11 cellular contexts compared by ENCODE assay signal in the genomic region with DNA sequence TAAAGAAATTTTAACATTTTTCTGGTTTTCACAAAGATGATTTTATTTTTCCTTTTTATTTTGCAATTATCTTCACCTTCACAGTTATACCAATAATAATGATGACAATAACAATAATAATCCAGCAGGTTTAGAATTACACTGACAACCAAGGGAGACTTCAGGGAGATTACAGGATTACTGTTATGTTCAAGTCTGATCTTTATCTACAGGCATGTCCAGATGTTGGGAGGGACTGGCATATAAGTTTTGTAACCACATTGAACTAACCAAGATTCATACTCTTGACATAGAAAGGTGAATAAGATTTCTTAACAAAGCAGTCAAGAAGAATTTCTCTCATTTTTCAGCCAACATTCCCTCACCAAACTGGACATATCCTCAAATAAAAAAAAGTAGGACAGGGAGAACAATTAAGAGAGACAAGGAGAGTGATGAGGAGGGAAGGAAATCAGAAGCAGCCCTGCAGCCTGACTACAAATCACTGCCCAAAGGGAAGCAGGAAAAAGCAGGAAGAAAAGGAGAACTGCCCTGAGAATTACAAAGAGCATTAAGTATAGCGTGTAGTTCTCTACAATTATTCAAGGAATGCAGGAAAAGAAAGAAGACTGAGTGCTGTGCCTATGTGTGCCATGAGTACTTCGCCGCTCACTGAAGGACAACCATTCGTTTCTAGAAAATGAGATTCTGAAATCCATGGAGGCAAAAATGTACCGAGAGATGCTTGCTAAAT.
DNase-seq lines count a peak whose midpoint lies in the region; ATAC-seq and TF ChIP-seq lines count a peak whose summit lies in the region.
"Had no signal": no experiment of that assay in that cellular context is flagged by ENCODE, and none has a peak within 500 bp of the region (broad histone marks: within the 10 kb centered on the region; RNA-seq: fewer than 3 reads in every experiment).

No MANE protein-coding gene starts in this region.

- intact Hi-C loops in uterus (cut with DNase I; ENCODE audit: low total_unique reads), result no loop called here

- H3K27me3 Mint-ChIP-seq in brain, result no peaks in the 10 kb centered on the region
- no peaks in the 10 kb centered on the region for H3K27me3 Mint-ChIP-seq in progenitor cell of endocrine pancreas
- no peaks in the 10 kb centered on the region for H3K27me3 Mint-ChIP-seq in stimulated activated naive B cell treated with anti-CD40 and anti-IgM and Interleukin-4, amounts not matched to agents 10 μg/mL and 1 μg/mL and 100 μg/mL, for 72 hours

- H3K9me3 ChIP-seq in HUES6 (ENCODE audit: control insufficient read depth, insufficient read depth, low read depth, low read length) (no peaks in the 10 kb centered on the region), iPS-20b (ENCODE audit: insufficient read depth, low read depth, low read length) (no peaks in the 10 kb centered on the region), uterus (no peaks in the 10 kb centered on the region)
- H3K9me3 ChIP-seq: neutrophil, suprapubic skin had no signal

- TF ChIP-seq CTCF in brain (conservative IDR thresholded peaks at IDR 0.05) (no peak), progenitor cell of endocrine pancreas (IDR thresholded peaks at IDR 0.05; ENCODE audit: unreplicated experiment) (no peak), uterus (IDR thresholded peaks at IDR 0.05) (no peak)

- ATAC-seq in stimulated activated naive B cell treated with anti-CD40 and anti-IgM and Interleukin-4, amounts not matched to agents 10 μg/mL and 1 μg/mL and 100 μg/mL, for 72 hours (replicated peaks), result no peak

- H3K27ac Mint-ChIP-seq in brain (peak overlapping the region in 3 of 5 experiments; percentile 29 to 67 (median 39)), progenitor cell of endocrine pancreas (peak overlapping the region; percentile 19)
- no peak overlapping the region for H3K27ac Mint-ChIP-seq in stimulated activated naive B cell treated with anti-CD40 and anti-IgM and Interleukin-4, amounts not matched to agents 10 μg/mL and 1 μg/mL and 100 μg/mL, for 72 hours

- no peak for DNase-seq in progenitor cell of endocrine pancreas (ENCODE audit: low spot score, unreplicated experiment)
- DNase-seq in uterus, result no peak
- no peak for DNase-seq in stimulated activated naive B cell treated with anti-CD40 and anti-IgM and Interleukin-4, amounts not matched to agents 10 μg/mL and 1 μg/mL and 100 μg/mL, for 72 hours
- DNase-seq in stimulated activated CD4-positive, alpha-beta T cell treated with anti-CD3 and anti-CD28 coated beads, Interleukin-1b, Interleukin-23, amount 100 ng/mL, for 48 hours, result no peak
- DNase-seq: kidney had no signal

- H3K36me3 Mint-ChIP-seq in brain (peaks cover 20% of the 10 kb centered on the region), progenitor cell of endocrine pancreas (ENCODE audit: insufficient read depth) (peaks cover 6% of the 10 kb centered on the region)
- H3K36me3 Mint-ChIP-seq in stimulated activated naive B cell treated with anti-CD40 and anti-IgM and Interleukin-4, amounts not matched to agents 10 μg/mL and 1 μg/mL and 100 μg/mL, for 72 hours, result peaks cover 23 to 44% of the 10 kb centered on the region in 2 donors

- no peak for TF ChIP-seq POLR2A in uterus (IDR thresholded peaks at IDR 0.05)

- peaks cover 15% of the 10 kb centered on the region for H3K4me1 Mint-ChIP-seq in brain
- H3K4me1 Mint-ChIP-seq in progenitor cell of endocrine pancreas (ENCODE audit: low read depth), result no peaks in the 10 kb centered on the region
- no peaks in the 10 kb centered on the region for H3K4me1 Mint-ChIP-seq in stimulated activated naive B cell treated with anti-CD40 and anti-IgM and Interleukin-4, amounts not matched to agents 10 μg/mL and 1 μg/mL and 100 μg/mL, for 72 hours

- H3K27ac ChIP-seq in HUES6 (ENCODE audit: low read depth, low read length), result peak overlapping the region; percentile 41; the same call in 1 of the 2 replicates
- H3K27ac ChIP-seq in iPS-20b (ENCODE audit: low read length), result peak overlapping the region; percentile 32
- no peak overlapping the region for H3K27ac ChIP-seq in uterus
- H3K27ac ChIP-seq: KMS-11, neutrophil, suprapubic skin had no signal

- no peak overlapping the region for H3K4me3 ChIP-seq in HUES6 (ENCODE audit: low read depth, low read length)
- H3K4me3 ChIP-seq in iPS-20b (ENCODE audit: low read length), result no peak overlapping the region
- H3K4me3 ChIP-seq in uterus, result no peak overlapping the region
- H3K4me3 ChIP-seq: suprapubic skin had no signal

- H3K36me3 ChIP-seq in HUES6 (ENCODE audit: control insufficient read depth, insufficient read depth, low read length) (peaks cover 38% of the 10 kb centered on the region), iPS-20b (ENCODE audit: insufficient read depth, low read depth, low read length) (peaks cover 72% of the 10 kb centered on the region), uterus (no peaks in the 10 kb centered on the region)
- H3K36me3 ChIP-seq: neutrophil had no signal

- peak overlapping the region; percentile 31 for H3K9ac ChIP-seq in HUES6 (ENCODE audit: low read length)
- peak overlapping the region; percentile 52 for H3K9ac ChIP-seq in iPS-20b (ENCODE audit: low read depth, low read length)
- H3K9ac ChIP-seq: KMS-11 had no signal

- H3K4me1 ChIP-seq in HUES6 (ENCODE audit: control insufficient read depth, insufficient read depth, low read length), result peaks cover 23% of the 10 kb centered on the region
- peaks cover 18% of the 10 kb centered on the region for H3K4me1 ChIP-seq in iPS-20b (ENCODE audit: insufficient read depth, low read length)
- no peaks in the 10 kb centered on the region for H3K4me1 ChIP-seq in uterus
- H3K4me1 ChIP-seq: suprapubic skin had no signal

- no peaks in the 10 kb centered on the region for H3K27me3 ChIP-seq in HUES6 (ENCODE audit: control insufficient read depth, insufficient read depth, low read length)
- H3K27me3 ChIP-seq in iPS-20b (ENCODE audit: insufficient read depth, low read length), result no peaks in the 10 kb centered on the region
- H3K27me3 ChIP-seq in uterus, result no peaks in the 10 kb centered on the region
- H3K27me3 ChIP-seq: neutrophil, suprapubic skin had no signal

- H3K9me3 Mint-ChIP-seq in brain, result no peaks in the 10 kb centered on the region
- H3K9me3 Mint-ChIP-seq in progenitor cell of endocrine pancreas (ENCODE audit: low read depth), result no peaks in the 10 kb centered on the region
- H3K9me3 Mint-ChIP-seq in stimulated activated naive B cell treated with anti-CD40 and anti-IgM and Interleukin-4, amounts not matched to agents 10 μg/mL and 1 μg/mL and 100 μg/mL, for 72 hours, result no peaks in the 10 kb centered on the region

- H3K4me3 Mint-ChIP-seq in brain (peak overlapping the region in 2 of 5 experiments; percentile 10 to 39), progenitor cell of endocrine pancreas (ENCODE audit: low read depth) (no peak overlapping the region)
- no peak overlapping the region for H3K4me3 Mint-ChIP-seq in stimulated activated naive B cell treated with anti-CD40 and anti-IgM and Interleukin-4, amounts not matched to agents 10 μg/mL and 1 μg/mL and 100 μg/mL, for 72 hours

Comparison
In these comparisons a context has a peak if more than half of its experiments do, and no peak if none do; other contexts are left out.
1. H3K27ac ChIP-seq: peak in HUES6 (single experiment) and iPS-20b (single experiment); none in uterus (0 of 2).